Comparison of ENCODE assay signal across 26 cellular contexts in the genomic region with DNA sequence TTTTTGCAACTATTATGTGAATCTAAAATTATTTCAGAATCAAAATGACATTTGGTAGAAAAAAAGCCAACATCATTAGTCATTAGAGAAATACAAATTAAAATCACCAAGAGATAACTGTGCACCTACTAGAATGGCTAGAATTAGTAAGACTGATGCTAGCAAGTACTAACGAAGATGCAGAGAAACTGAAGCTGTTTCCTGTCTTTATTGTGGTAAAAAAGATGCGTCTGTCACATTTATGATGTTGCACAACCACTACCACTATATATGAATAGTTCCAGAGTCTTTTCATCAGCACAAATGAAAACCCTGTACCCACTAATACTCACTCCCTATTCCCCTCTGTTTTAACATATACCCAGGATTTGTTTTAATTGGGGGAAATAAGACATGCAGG. TPM values are rescaled to one million over a fixed set of nuclear protein-coding genes. Genes with fewer than 3 reads are reported as not detected.
"Had no signal": no experiment of that assay in that cellular context is flagged by ENCODE, and none has a peak within 500 bp of the region (broad histone marks: within the 10 kb centered on the region; RNA-seq: fewer than 3 reads in every experiment).

No MANE protein-coding gene starts in this region.

- H3K27ac ChIP-seq: hepatocyte, left ventricle myocardium inferior, neural progenitor cell, neutrophil, parathyroid adenoma, right atrium auricular region, skin epidermis, tibial nerve, uterus had no signal

- DNase-seq: islet precursor cell; left ventricle myocardium inferior; mesendoderm; naive B cell; natural killer cell; nephron progenitor cell; occipital lobe; stimulated activated CD4-positive, alpha-beta T cell treated with anti-CD3 and anti-CD28 coated beads, Interleukin-12 subunit alpha, Interleukin-12 subunit beta, amount 100 ng/mL, for 4 hours; stimulated activated CD4-positive, alpha-beta T cell treated with anti-CD3 and anti-CD28 coated beads, Interleukin-15, amount 100 ng/mL, for 24 hours; stimulated activated CD4-positive, alpha-beta T cell treated with anti-CD3 and anti-CD28 coated beads, Interleukin-2, amount 100 ng/mL, for 24 hours; stimulated activated CD4-positive, alpha-beta T cell treated with anti-CD3 and anti-CD28 coated beads, Interleukin-4, amount 100 ng/mL, for 1 hour; stimulated activated naive B cell treated with anti-CD40 and anti-IgM and Interleukin-4, amounts not matched to agents 10 μg/mL and 1 μg/mL and 100 μg/mL, for 72 hours; substantia nigra; uterus had no signal

- ATAC-seq: natural killer cell; sciatic nerve; stimulated activated naive B cell treated with anti-CD40 and anti-IgM and Interleukin-4, amounts not matched to agents 10 μg/mL and 1 μg/mL and 100 μg/mL, for 72 hours had no signal

- H3K27me3 ChIP-seq: right atrium auricular region, uterus had no signal

- H3K4me3 Mint-ChIP-seq: mesothelial cell of epicardium; naive B cell; natural killer cell; nephron progenitor cell; neural progenitor cell; stimulated activated naive B cell treated with anti-CD40 and anti-IgM and Interleukin-4, amounts not matched to agents 10 μg/mL and 1 μg/mL and 100 μg/mL, for 72 hours; stimulated activated naive CD8-positive, alpha-beta T cell treated with anti-CD3 and anti-CD28 coated beads, Interleukin-15, Interleukin-2, amounts not matched to agents 100 ng/mL and 50 ng/mL, for 24 hours; type B pancreatic cell had no signal

- H3K4me1 ChIP-seq: left ventricle myocardium inferior, neural progenitor cell, parathyroid adenoma, right atrium auricular region, tibial nerve, uterus had no signal

- H3K79me2 ChIP-seq: hepatocyte, parathyroid adenoma had no signal

- H3K4me2 ChIP-seq: hepatocyte, neural progenitor cell had no signal

- H3K36me3 ChIP-seq: left ventricle myocardium inferior, neural progenitor cell, neutrophil, right atrium auricular region, tibial nerve, uterus had no signal

- H2AFZ ChIP-seq: hepatocyte, neural progenitor cell, parathyroid adenoma had no signal

- H3K9me3 Mint-ChIP-seq: natural killer cell, type B pancreatic cell had no signal

- H3K4me3 ChIP-seq: hepatocyte, left ventricle myocardium inferior, lung, neural progenitor cell, right atrium auricular region, skin epidermis, tibial nerve, uterus had no signal

- H3K9me3 ChIP-seq: neutrophil, uterus had no signal

- H3K4me1 Mint-ChIP-seq: mesothelial cell of epicardium; naive B cell; natural killer cell; stimulated activated naive B cell treated with anti-CD40 and anti-IgM and Interleukin-4, amounts not matched to agents 10 μg/mL and 1 μg/mL and 100 μg/mL, for 72 hours had no signal

- H3K9ac ChIP-seq: neural progenitor cell, parathyroid adenoma had no signal

- H3K36me3 Mint-ChIP-seq: mesothelial cell of epicardium; naive B cell; natural killer cell; neural progenitor cell; stimulated activated naive B cell treated with anti-CD40 and anti-IgM and Interleukin-4, amounts not matched to agents 10 μg/mL and 1 μg/mL and 100 μg/mL, for 72 hours; type B pancreatic cell had no signal

- H3K27ac Mint-ChIP-seq: mesothelial cell of epicardium; natural killer cell; nephron progenitor cell; neural progenitor cell; stimulated activated naive B cell treated with anti-CD40 and anti-IgM and Interleukin-4, amounts not matched to agents 10 μg/mL and 1 μg/mL and 100 μg/mL, for 72 hours; stimulated activated naive CD8-positive, alpha-beta T cell treated with anti-CD3 and anti-CD28 coated beads, Interleukin-15, Interleukin-2, amounts not matched to agents 100 ng/mL and 50 ng/mL, for 24 hours; type B pancreatic cell had no signal

RNA-seq across cellular contexts. Expression of a gene that starts 16.7 kb away (rescaled TPM):
- total RNA-seq: natural killer cell had no signal
